Comparison of ENCODE assay signal across 17 cellular contexts in genomic region chr21:28421716-28422480, GRCh38.
A peak's percentile ranks its signal among the peaks of the same experiment; 100 is the strongest.
DNase-seq lines count a peak whose midpoint lies in the region; ATAC-seq and TF ChIP-seq lines count a peak whose summit lies in the region.
"Had no signal": no experiment of that assay in that cellular context is flagged by ENCODE, and none has a peak within 500 bp of the region (broad histone marks: within the 10 kb centered on the region; RNA-seq: fewer than 3 reads in every experiment).

No MANE protein-coding gene starts in this region.

- 57% methylated on average over 3 of the region's 3 CpGs for WGBS in suprapubic skin

- TF ChIP-seq POLR2A in suprapubic skin (IDR thresholded peaks at IDR 0.05), result no peak

- H3K9me3 ChIP-seq in suprapubic skin, result no peaks in the 10 kb centered on the region
- H3K9me3 ChIP-seq: colonic mucosa had no signal

- H3K27ac ChIP-seq in brain microvascular endothelial cell (peak overlapping the region; percentile 54), suprapubic skin (peak overlapping the region; percentile 66)
- H3K27ac ChIP-seq: colonic mucosa, neural progenitor cell had no signal

- no peak overlapping the region for H3K4me3 ChIP-seq in brain microvascular endothelial cell (ENCODE audit: low read depth, low read length)
- H3K4me3 ChIP-seq in foreskin fibroblast (ENCODE audit: low read depth in 1 of 2, low read length in 2 of 2), result no peak overlapping the region
- no peak overlapping the region for H3K4me3 ChIP-seq in suprapubic skin
- H3K4me3 ChIP-seq: colonic mucosa, neural progenitor cell, skin epidermis had no signal

- peaks cover 5% of the 10 kb centered on the region for H3K4me1 ChIP-seq in suprapubic skin
- H3K4me1 ChIP-seq: colonic mucosa, neural progenitor cell had no signal

- H3K4me1 Mint-ChIP-seq in endothelial cell (ENCODE audit: unreplicated experiment) (no peaks in the 10 kb centered on the region), nephron progenitor cell (no peaks in the 10 kb centered on the region)
- H3K4me1 Mint-ChIP-seq: neural progenitor cell; stimulated activated naive B cell treated with anti-CD40 and anti-IgM and Interleukin-4, amounts not matched to agents 10 μg/mL and 1 μg/mL and 100 μg/mL, for 72 hours had no signal

- H3K27me3 Mint-ChIP-seq in endothelial cell (ENCODE audit: unreplicated experiment) (no peaks in the 10 kb centered on the region), nephron progenitor cell (ENCODE audit: low read depth, poor library complexity) (no peaks in the 10 kb centered on the region)
- H3K27me3 Mint-ChIP-seq: activated T-cell treated with anti-CD3 and anti-CD28 coated beads, Interleukin-2, amount 50 U/mL, for 24 hours; stimulated activated naive B cell treated with anti-CD40 and anti-IgM and Interleukin-4, amounts not matched to agents 10 μg/mL and 1 μg/mL and 100 μg/mL, for 72 hours had no signal

- H3K36me3 ChIP-seq in brain microvascular endothelial cell (replicated peaks), result no peaks in the 10 kb centered on the region
- H3K36me3 ChIP-seq in suprapubic skin, result no peaks in the 10 kb centered on the region
- H3K36me3 ChIP-seq: colonic mucosa, neural progenitor cell had no signal

- no peak overlapping the region for H3K27ac Mint-ChIP-seq in endothelial cell (ENCODE audit: unreplicated experiment)
- no peak overlapping the region for H3K27ac Mint-ChIP-seq in nephron progenitor cell
- H3K27ac Mint-ChIP-seq: activated T-cell treated with anti-CD3 and anti-CD28 coated beads, Interleukin-2, amount 50 U/mL, for 24 hours; neural progenitor cell; stimulated activated naive B cell treated with anti-CD40 and anti-IgM and Interleukin-4, amounts not matched to agents 10 μg/mL and 1 μg/mL and 100 μg/mL, for 72 hours had no signal

- H3K36me3 Mint-ChIP-seq in endothelial cell (ENCODE audit: low read depth, unreplicated experiment) (no peaks in the 10 kb centered on the region), nephron progenitor cell (ENCODE audit: low read depth) (no peaks in the 10 kb centered on the region)
- H3K36me3 Mint-ChIP-seq: neural progenitor cell; stimulated activated naive B cell treated with anti-CD40 and anti-IgM and Interleukin-4, amounts not matched to agents 10 μg/mL and 1 μg/mL and 100 μg/mL, for 72 hours had no signal

- in situ Hi-C loops in brain microvascular endothelial cell (cut with HindIII; ENCODE audit: low pct_ligation_motif_present, low sequenced_read_pairs), result no loop called here

- DNase-seq in EH (ENCODE audit: low read depth), result peak; percentile 89
- DNase-seq in brain microvascular endothelial cell, result peak; percentile 47
- DNase-seq in foreskin fibroblast, result peak; percentile 92 to 94
- no peak for DNase-seq in suprapubic skin (ENCODE audit: low spot score in 2 of 2)
- DNase-seq in endothelial cell (ENCODE audit: low spot score), result no peak
- no peak for DNase-seq in nephron progenitor cell
- DNase-seq: activated CD4-positive, alpha-beta T cell treated with anti-CD3 and anti-CD28 coated beads for 4 hours; activated T-cell treated with anti-CD3 and anti-CD28 coated beads, Interleukin-2, amount 50 U/mL, for 24 hours; colonic mucosa; NCI-H1048; stimulated activated naive B cell treated with anti-CD40 and anti-IgM and Interleukin-4, amounts not matched to agents 10 μg/mL and 1 μg/mL and 100 μg/mL, for 72 hours; T-helper 9 cell had no signal

- TF ChIP-seq CTCF in brain microvascular endothelial cell (IDR thresholded peaks at IDR 0.05; ENCODE audit: low read depth, low read length, missing control alignments), result no peak
- TF ChIP-seq CTCF in foreskin fibroblast (IDR thresholded peaks at IDR 0.05; ENCODE audit: low read depth, low read length), result no peak
- TF ChIP-seq CTCF in suprapubic skin (IDR thresholded peaks at IDR 0.05), result no peak
- TF ChIP-seq CTCF in endothelial cell (IDR thresholded peaks at IDR 0.05; ENCODE audit: unreplicated experiment), result no peak
- no peak for TF ChIP-seq CTCF in nephron progenitor cell (IDR thresholded peaks at IDR 0.05)

- TF ChIP-seq EP300 in suprapubic skin (IDR thresholded peaks at IDR 0.05), result no peak

- no peaks in the 10 kb centered on the region for H3K27me3 ChIP-seq in brain microvascular endothelial cell (replicated peaks)
- H3K27me3 ChIP-seq in suprapubic skin, result no peaks in the 10 kb centered on the region
- H3K27me3 ChIP-seq: colonic mucosa, neural progenitor cell had no signal

- H3K9me3 Mint-ChIP-seq in endothelial cell (ENCODE audit: unreplicated experiment) (no peaks in the 10 kb centered on the region), nephron progenitor cell (no peaks in the 10 kb centered on the region)
- H3K9me3 Mint-ChIP-seq: activated T-cell treated with anti-CD3 and anti-CD28 coated beads, Interleukin-2, amount 50 U/mL, for 24 hours; neural progenitor cell; stimulated activated naive B cell treated with anti-CD40 and anti-IgM and Interleukin-4, amounts not matched to agents 10 μg/mL and 1 μg/mL and 100 μg/mL, for 72 hours had no signal

- H3K4me3 Mint-ChIP-seq in endothelial cell (ENCODE audit: unreplicated experiment) (no peak overlapping the region), nephron progenitor cell (no peak overlapping the region)
- H3K4me3 Mint-ChIP-seq: activated T-cell treated with anti-CD3 and anti-CD28 coated beads, Interleukin-2, amount 50 U/mL, for 24 hours; neural progenitor cell; stimulated activated naive B cell treated with anti-CD40 and anti-IgM and Interleukin-4, amounts not matched to agents 10 μg/mL and 1 μg/mL and 100 μg/mL, for 72 hours had no signal

- ATAC-seq in GM21423 (IDR thresholded peaks at IDR 0.05; ENCODE audit: unreplicated experiment) (no peak), GM21360 (IDR thresholded peaks at IDR 0.05; ENCODE audit: unreplicated experiment) (no peak)
- ATAC-seq: HepG2; stimulated activated naive B cell treated with anti-CD40 and anti-IgM and Interleukin-4, amounts not matched to agents 10 μg/mL and 1 μg/mL and 100 μg/mL, for 72 hours had no signal

Comparison
In these comparisons a context has a peak if more than half of its experiments do, and no peak if none do; other contexts are left out.
1. DNase-seq: peak in EH (single experiment), brain microvascular endothelial cell (single experiment) and foreskin fibroblast (2 of 2); none in suprapubic skin (0 of 2), endothelial cell (single experiment) and nephron progenitor cell (single experiment).